Comparison of ENCODE assay signal across 25 cellular contexts in the genomic region with DNA sequence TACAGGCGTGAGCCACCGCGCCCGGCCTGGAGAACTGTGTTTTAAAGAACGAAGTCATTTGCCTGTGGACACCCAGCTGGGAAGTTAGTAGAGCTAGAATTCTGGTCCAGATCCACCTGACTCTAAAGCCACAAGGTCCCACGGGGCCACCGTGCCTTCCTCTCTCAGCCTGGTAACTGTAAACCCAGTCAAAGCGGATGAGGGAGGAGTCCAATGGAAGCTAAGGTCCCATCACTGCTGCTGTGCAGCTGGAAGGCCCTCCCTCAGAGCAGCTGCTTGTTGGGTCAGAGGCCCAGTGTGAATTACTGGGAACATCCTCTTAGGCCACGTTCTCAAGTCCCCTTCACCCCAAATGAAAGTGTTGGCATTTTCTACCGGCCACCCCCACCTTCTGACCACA. TPM values are rescaled to one million over a fixed set of nuclear protein-coding genes. Genes with fewer than 3 reads are reported as not detected.
"Had no signal": no experiment of that assay in that cellular context is flagged by ENCODE, and none has a peak within 500 bp of the region (broad histone marks: within the 10 kb centered on the region; RNA-seq: fewer than 3 reads in every experiment).

No MANE protein-coding gene starts in this region.

- H3K36me3 ChIP-seq: ascending aorta, thyroid gland had no signal

- H2AFZ ChIP-seq: hepatocyte had no signal

- H3K4me3 ChIP-seq: ascending aorta, esophagus squamous epithelium, hepatocyte, thyroid gland had no signal

- FAIRE-seq: endothelial cell of umbilical vein, islet of Langerhans had no signal

- DNase-seq: activated CD4-positive, alpha-beta T cell treated with anti-CD3 and anti-CD28 coated beads, Interleukin-2, amount 10 ng/mL, durations not matched to agents 24 days and 14 days; activated CD4-positive, CD25-positive, alpha-beta regulatory T cell; activated CD8-positive, alpha-beta T cell treated with anti-CD3 and anti-CD28 coated beads for 36 hours; activated naive CD4-positive, alpha-beta T cell treated with anti-CD3 and anti-CD28 coated beads for 36 hours; activated T-cell treated with anti-CD3 and anti-CD28 coated beads, Interleukin-2, amount 50 U/mL, for 4 hours; cerebellar nuclear complex; effector CD8-positive, alpha-beta T cell; esophagus squamous epithelium; occipital lobe; posterior cingulate gyrus; retina; stimulated activated naive CD4-positive, alpha-beta T cell treated with Interleukin-2 at 50 U/mL for 16 hours; T-helper 1 cell; T-helper 9 cell; thyroid gland had no signal

- H3K79me2 ChIP-seq: hepatocyte had no signal

- H3K27ac ChIP-seq: ascending aorta, esophagus squamous epithelium, hepatocyte, thyroid gland had no signal

- H3K4me2 ChIP-seq: hepatocyte had no signal

- H3K4me1 ChIP-seq: ascending aorta, esophagus squamous epithelium had no signal

- ATAC-seq: activated CD8-positive, alpha-beta T cell treated with anti-CD3 and anti-CD28 coated beads for 36 hours; activated T-cell treated with anti-CD3 and anti-CD28 coated beads, Interleukin-2, amount 50 U/mL, for 4 hours; left lobe of liver had no signal

- H3K27me3 ChIP-seq: ascending aorta, esophagus squamous epithelium, hepatocyte, thyroid gland had no signal

- H3K9me3 ChIP-seq: ascending aorta, esophagus squamous epithelium, thyroid gland had no signal

RNA-seq across cellular contexts. Expression of a gene that starts 48.8 kb away (rescaled TPM):
- total RNA-seq: activated CD4-positive, alpha-beta T cell treated with anti-CD3 and anti-CD28 coated beads, Interleukin-2, amount 10 ng/mL, durations not matched to agents 24 days and 14 days; activated CD8-positive, alpha-beta T cell treated with anti-CD3 and anti-CD28 coated beads for 36 hours; activated naive CD4-positive, alpha-beta T cell treated with anti-CD3 and anti-CD28 coated beads for 36 hours; activated T-cell treated with anti-CD3 and anti-CD28 coated beads, Interleukin-2, amount 50 U/mL, for 4 hours; ascending aorta; endothelial cell of umbilical vein; esophagus squamous epithelium; hepatocyte; left lobe of liver; lung microvascular endothelial cell; mesothelial cell of epicardium; subcutaneous adipose tissue; thyroid gland; ureter had no signal
- polyA plus RNA-seq: endothelial cell of umbilical vein, hepatocyte, neural cell had no signal
